ENCODE assay signal across 1 cellular context in genomic region chrX:136866337-136867095, GRCh38.
TF ChIP-seq lines count a peak whose summit lies in the region.

No MANE protein-coding gene starts in this region.

TF ChIP-seq in IMR-90, 13 proteins besides CTCF, POLR2A, EP300 and RAD21 (continued from another document):
- TF ChIP-seq BHLHE40 (IDR thresholded peaks at IDR 0.05; ENCODE audit: low read depth, low read length), result no peak
